Comparison of ENCODE assay signal across 2 cellular contexts in the genomic region with DNA sequence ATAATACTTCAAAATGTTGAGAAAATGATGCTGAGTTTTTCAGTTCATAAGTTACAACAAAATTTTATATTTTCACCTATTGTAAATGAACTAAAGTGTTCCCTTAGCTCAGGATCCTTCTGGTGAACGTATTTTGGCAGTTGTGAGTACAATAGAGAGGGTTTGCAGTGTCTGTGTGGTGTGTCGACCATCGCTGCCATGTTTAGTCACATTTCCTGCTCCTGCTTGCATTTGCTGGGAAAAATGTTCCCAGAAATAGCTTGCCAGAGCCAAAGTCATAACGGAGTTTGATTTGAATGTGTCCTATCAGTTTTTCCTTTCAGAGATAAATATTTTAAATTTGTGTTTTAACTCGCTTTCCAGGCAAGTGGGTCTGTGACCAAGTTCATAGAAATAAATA.
TF ChIP-seq lines count a peak whose summit lies in the region.

No MANE protein-coding gene starts in this region.

TF ChIP-seq in IMR-90, 13 proteins besides CTCF, POLR2A, EP300 and RAD21:
- no peak for TF ChIP-seq BHLHE40 (IDR thresholded peaks at IDR 0.05; ENCODE audit: low read depth, low read length)
- TF ChIP-seq MAZ (IDR thresholded peaks at IDR 0.05; ENCODE audit: borderline replicate concordance, low read depth, low read length) = no peak
- no peak for TF ChIP-seq MAFK (IDR thresholded peaks at IDR 0.05; ENCODE audit: low read depth, low read length)
- no peak for TF ChIP-seq CEBPB (IDR thresholded peaks at IDR 0.05; ENCODE audit: low read depth, low read length)
- TF ChIP-seq NFE2L2 (IDR thresholded peaks at IDR 0.05; ENCODE audit: low read depth, low read length) = no peak
- TF ChIP-seq, protein P1, sequence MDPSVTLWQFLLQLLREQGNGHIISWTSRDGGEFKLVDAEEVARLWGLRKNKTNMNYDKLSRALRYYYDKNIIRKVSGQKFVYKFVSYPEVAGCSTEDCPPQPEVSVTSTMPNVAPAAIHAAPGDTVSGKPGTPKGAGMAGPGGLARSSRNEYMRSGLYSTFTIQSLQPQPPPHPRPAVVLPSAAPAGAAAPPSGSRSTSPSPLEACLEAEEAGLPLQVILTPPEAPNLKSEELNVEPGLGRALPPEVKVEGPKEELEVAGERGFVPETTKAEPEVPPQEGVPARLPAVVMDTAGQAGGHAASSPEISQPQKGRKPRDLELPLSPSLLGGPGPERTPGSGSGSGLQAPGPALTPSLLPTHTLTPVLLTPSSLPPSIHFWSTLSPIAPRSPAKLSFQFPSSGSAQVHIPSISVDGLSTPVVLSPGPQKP (IDR thresholded peaks at IDR 0.05; ENCODE audit: borderline replicate concordance, low read depth, low read length) = no peak
- TF ChIP-seq RCOR1 (IDR thresholded peaks at IDR 0.05; ENCODE audit: insufficient replicate concordance, low read length) = no peak
- no peak for TF ChIP-seq RFX5 (IDR thresholded peaks at IDR 0.05; ENCODE audit: low read depth, low read length)
- no peak for TF ChIP-seq FOS (IDR thresholded peaks at IDR 0.05; ENCODE audit: low read depth, low read length)
- no peak for TF ChIP-seq CHD1 (IDR thresholded peaks at IDR 0.05; ENCODE audit: low read depth, low read length)
- TF ChIP-seq, protein P2, sequence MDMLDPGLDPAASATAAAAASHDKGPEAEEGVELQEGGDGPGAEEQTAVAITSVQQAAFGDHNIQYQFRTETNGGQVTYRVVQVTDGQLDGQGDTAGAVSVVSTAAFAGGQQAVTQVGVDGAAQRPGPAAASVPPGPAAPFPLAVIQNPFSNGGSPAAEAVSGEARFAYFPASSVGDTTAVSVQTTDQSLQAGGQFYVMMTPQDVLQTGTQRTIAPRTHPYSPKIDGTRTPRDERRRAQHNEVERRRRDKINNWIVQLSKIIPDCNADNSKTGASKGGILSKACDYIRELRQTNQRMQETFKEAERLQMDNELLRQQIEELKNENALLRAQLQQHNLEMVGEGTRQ (IDR thresholded peaks at IDR 0.05; ENCODE audit: low read depth, low read length) = no peak
- TF ChIP-seq SMC3 (IDR thresholded peaks at IDR 0.05; ENCODE audit: low read depth, low read length) = no peak
- TF ChIP-seq MXI1 (IDR thresholded peaks at IDR 0.05; ENCODE audit: borderline replicate concordance, low read depth, low read length) = no peak
TF ChIP-seq in IMR-90: peak in this region for 0.

TF ChIP-seq in GM12891, 5 proteins besides CTCF, POLR2A, EP300 and RAD21:
- no peak for TF ChIP-seq TAF1 (IDR thresholded peaks at IDR 0.05; ENCODE audit: low read depth, low read length)
- no peak for TF ChIP-seq PAX5 (IDR thresholded peaks at IDR 0.05; ENCODE audit: insufficient read depth, low read length, severe bottlenecking)
- no peak for TF ChIP-seq POU2F2 (IDR thresholded peaks at IDR 0.05; ENCODE audit: low read depth, low read length)
- TF ChIP-seq POLR2AphosphoS5 (IDR thresholded peaks at IDR 0.05; ENCODE audit: low read depth, low read length) = no peak
- no peak for TF ChIP-seq SPI1 (IDR thresholded peaks at IDR 0.05; ENCODE audit: low read depth, low read length)
